ENCODE assay signal across 13 cellular contexts in the genomic region with DNA sequence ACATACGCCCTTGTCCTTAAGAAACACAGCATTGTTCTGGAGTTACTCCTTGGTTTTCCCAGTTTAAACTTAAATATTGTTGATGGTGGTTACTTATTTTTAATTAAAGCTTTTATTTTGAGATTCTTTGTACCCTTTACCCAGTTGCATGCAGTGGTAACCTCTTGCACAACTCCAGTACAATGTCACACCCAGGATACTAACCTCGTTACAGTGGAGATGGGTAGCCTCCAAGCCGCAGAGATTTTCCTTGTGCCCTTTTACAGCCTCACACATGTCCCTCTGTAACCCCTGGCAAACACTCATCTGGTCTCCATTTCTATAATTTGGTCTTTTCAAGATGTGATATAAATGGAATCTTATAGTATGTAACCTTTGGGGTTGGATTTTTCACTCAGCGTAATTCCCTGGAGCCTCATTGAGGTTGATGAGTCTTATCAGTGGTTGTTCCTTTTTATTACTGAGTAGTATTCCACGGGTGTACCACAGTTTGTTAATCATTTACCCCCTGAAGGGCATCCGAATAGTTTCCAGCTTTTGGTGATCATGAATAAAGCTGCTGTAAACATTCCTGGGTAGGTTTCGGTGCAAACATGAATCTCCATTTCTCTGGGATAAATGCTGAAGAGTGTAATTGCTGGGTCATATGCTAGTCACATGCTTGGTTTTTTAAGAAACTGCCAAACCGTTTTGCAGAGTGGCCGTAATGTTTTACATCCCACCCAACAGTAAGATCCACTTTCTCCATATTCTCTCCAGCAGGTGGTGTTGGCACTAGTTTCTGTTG.
DNase-seq lines count a peak whose midpoint lies in the region; ATAC-seq and TF ChIP-seq lines count a peak whose summit lies in the region.
"Had no signal": no experiment of that assay in that cellular context is flagged by ENCODE, and none has a peak within 500 bp of the region (broad histone marks: within the 10 kb centered on the region; RNA-seq: fewer than 3 reads in every experiment).

No MANE protein-coding gene starts in this region.

- H3K9me3 ChIP-seq in liver (ENCODE audit: control insufficient read depth in 4 of 4, low read length in 3 of 4): no peaks in the 10 kb centered on the region
- no peaks in the 10 kb centered on the region for H3K9me3 ChIP-seq in right lobe of liver
- H3K9me3 ChIP-seq in upper lobe of left lung: no peaks in the 10 kb centered on the region
- H3K9me3 ChIP-seq: SK-N-SH had no signal

- TF ChIP-seq CTCF in liver (IDR thresholded peaks at IDR 0.05; ENCODE audit: low read depth, low read length, missing input control) (no peak), right lobe of liver (IDR thresholded peaks at IDR 0.05) (no peak), upper lobe of left lung (IDR thresholded peaks at IDR 0.05) (no peak)

- ATAC-seq in right lobe of liver: no peak
- ATAC-seq in upper lobe of left lung (ENCODE audit: low FRiP score in 2 of 2): peak; percentile 5 to 9
- no peak for ATAC-seq in HG03354 (IDR thresholded peaks at IDR 0.05; ENCODE audit: poor library complexity, severe bottlenecking, unreplicated experiment)
- ATAC-seq: HepG2 had no signal

- H3K27ac Mint-ChIP-seq in activated T-helper 2 cell treated with anti-CD3 and anti-CD28 coated beads, Interferon-gamma antibody, Interleukin-2, Interleukin-4, amounts not matched to agents 10 μg/mL and 5 μg/mL and 100 μg/mL, durations not matched to agents 14 hours and 24 hours and 36 hours: peak overlapping the region; percentile 81
- H3K27ac Mint-ChIP-seq: dendritic cell treated with granulocyte-macrophage colony-stimulating factor and Interleukin-4, amounts not matched to agents 40 ng/mL and 50 ng/mL, for 4 days had no signal

- H3K4me1 ChIP-seq in liver (ENCODE audit: control insufficient read depth in 4 of 4, insufficient read depth in 4 of 4, low read length in 3 of 4) (peaks cover 2 to 21% (median 8%) of the 10 kb centered on the region in 4 donors), right lobe of liver (no peaks in the 10 kb centered on the region), upper lobe of left lung (peaks cover 36 to 61% (median 48%) of the 10 kb centered on the region in 4 donors)

- peaks cover 49% of the 10 kb centered on the region for H3K36me3 Mint-ChIP-seq in activated T-helper 2 cell treated with anti-CD3 and anti-CD28 coated beads, Interferon-gamma antibody, Interleukin-2, Interleukin-4, amounts not matched to agents 10 μg/mL and 5 μg/mL and 100 μg/mL, durations not matched to agents 14 hours and 24 hours and 36 hours (ENCODE audit: low read depth)

- H3K27ac ChIP-seq in liver (ENCODE audit: low read depth in 1 of 2, low read length in 2 of 2): no peak overlapping the region
- H3K27ac ChIP-seq in right lobe of liver: no peak overlapping the region
- peak overlapping the region; percentile 69 to 86 (median 74) for H3K27ac ChIP-seq in upper lobe of left lung

- H3K27me3 ChIP-seq in liver (ENCODE audit: control insufficient read depth in 4 of 4, insufficient read depth in 4 of 4, low read length in 3 of 4) (no peaks in the 10 kb centered on the region), right lobe of liver (no peaks in the 10 kb centered on the region), upper lobe of left lung (no peaks in the 10 kb centered on the region)

- H3K4me1 Mint-ChIP-seq in activated T-helper 2 cell treated with anti-CD3 and anti-CD28 coated beads, Interferon-gamma antibody, Interleukin-2, Interleukin-4, amounts not matched to agents 10 μg/mL and 5 μg/mL and 100 μg/mL, durations not matched to agents 14 hours and 24 hours and 36 hours (ENCODE audit: low read depth): peaks cover 68% of the 10 kb centered on the region

- peaks cover 15% of the 10 kb centered on the region for H3K9me3 Mint-ChIP-seq in activated T-helper 2 cell treated with anti-CD3 and anti-CD28 coated beads, Interferon-gamma antibody, Interleukin-2, Interleukin-4, amounts not matched to agents 10 μg/mL and 5 μg/mL and 100 μg/mL, durations not matched to agents 14 hours and 24 hours and 36 hours

- TF ChIP-seq EP300 in upper lobe of left lung (IDR thresholded peaks at IDR 0.05): no peak

- 54% methylated on average over 9 of the region's 9 CpGs for WGBS in liver
- 77% methylated on average over 9 of the region's 9 CpGs for WGBS in right lobe of liver (ENCODE audit: insufficient coverage, low coverage, low lambda C conversion rate, missing lambda C conversion rate)
- WGBS in upper lobe of left lung, 2 donors: 75 to 76% methylated on average over 9 of the region's 9 CpGs

- no peak for TF ChIP-seq RAD21 in liver (IDR thresholded peaks at IDR 0.05)

- no peaks in the 10 kb centered on the region for H3K27me3 Mint-ChIP-seq in activated T-helper 2 cell treated with anti-CD3 and anti-CD28 coated beads, Interferon-gamma antibody, Interleukin-2, Interleukin-4, amounts not matched to agents 10 μg/mL and 5 μg/mL and 100 μg/mL, durations not matched to agents 14 hours and 24 hours and 36 hours (ENCODE audit: low read depth)
- H3K27me3 Mint-ChIP-seq: dendritic cell treated with granulocyte-macrophage colony-stimulating factor and Interleukin-4, amounts not matched to agents 40 ng/mL and 50 ng/mL, for 4 days had no signal

- DNase-seq in right lobe of liver (no peak), mesenteric fat pad (ENCODE audit: low spot score) (peak; percentile 1), upper lobe of left lung (no peak), NCI-H1417 treated with DMSO at 0.1 percent for 48 hours (lab: John Stamatoyannopoulos, UW) (no peak), midbrain (lab: John Stamatoyannopoulos, UW) (no peak)
- DNase-seq in activated T-helper 2 cell treated with anti-CD3 and anti-CD28 coated beads, Interferon-gamma antibody, Interleukin-2, Interleukin-4, amounts not matched to agents 10 μg/mL and 5 μg/mL and 100 μg/mL, durations not matched to agents 14 hours and 24 hours and 36 hours (ENCODE audit: low spot score): no peak
- DNase-seq: NCI-H1694, nucleus accumbens, SK-N-SH had no signal

- H3K9ac ChIP-seq in liver (ENCODE audit: low read depth in 1 of 2, low read length in 2 of 2): no peak overlapping the region
- H3K9ac ChIP-seq: SK-N-SH had no signal

- intact Hi-C loops in right lobe of liver (cut with DNase I): no loop called here
- intact Hi-C loops in activated T-helper 2 cell treated with anti-CD3 and anti-CD28 coated beads, Interferon-gamma antibody, Interleukin-2, Interleukin-4, amounts not matched to agents 10 μg/mL and 5 μg/mL and 100 μg/mL, durations not matched to agents 14 hours and 24 hours and 36 hours (cut with micrococcal nuclease): no loop called here

- peaks cover 0 to 7% (median 0%) of the 10 kb centered on the region in 4 donors for H3K36me3 ChIP-seq in liver (ENCODE audit: control insufficient read depth in 4 of 4, insufficient read depth in 3 of 4, low read depth in 1 of 4, low read length in 3 of 4)
- no peaks in the 10 kb centered on the region for H3K36me3 ChIP-seq in right lobe of liver
- H3K36me3 ChIP-seq in upper lobe of left lung: no peaks in the 10 kb centered on the region

- H3K4me3 ChIP-seq in liver (ENCODE audit: low read depth in 1 of 3, low read length in 3 of 3): no peak overlapping the region
- H3K4me3 ChIP-seq in right lobe of liver: no peak overlapping the region
- no peak overlapping the region for H3K4me3 ChIP-seq in upper lobe of left lung

- no peak for TF ChIP-seq POLR2A in right lobe of liver (IDR thresholded peaks at IDR 0.05)
- no peak for TF ChIP-seq POLR2A in upper lobe of left lung (IDR thresholded peaks at IDR 0.05)

- no peak overlapping the region for H3K4me3 Mint-ChIP-seq in activated T-helper 2 cell treated with anti-CD3 and anti-CD28 coated beads, Interferon-gamma antibody, Interleukin-2, Interleukin-4, amounts not matched to agents 10 μg/mL and 5 μg/mL and 100 μg/mL, durations not matched to agents 14 hours and 24 hours and 36 hours (ENCODE audit: low read depth)
- H3K4me3 Mint-ChIP-seq: dendritic cell treated with granulocyte-macrophage colony-stimulating factor and Interleukin-4, amounts not matched to agents 40 ng/mL and 50 ng/mL, for 4 days had no signal

TF ChIP-seq in liver, 16 proteins besides CTCF, POLR2A, EP300 and RAD21:
- TF ChIP-seq, protein P1, sequence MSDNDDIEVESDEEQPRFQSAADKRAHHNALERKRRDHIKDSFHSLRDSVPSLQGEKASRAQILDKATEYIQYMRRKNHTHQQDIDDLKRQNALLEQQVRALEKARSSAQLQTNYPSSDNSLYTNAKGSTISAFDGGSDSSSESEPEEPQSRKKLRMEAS (IDR thresholded peaks at IDR 0.05): peak; percentile 31
- TF ChIP-seq RXRA (IDR thresholded peaks at IDR 0.05) (peak in 1 of 2 donors; percentile 51), EGR1 (IDR thresholded peaks at IDR 0.05; ENCODE audit: low read depth in 2 of 2) (no peak), HNF4A (conservative IDR thresholded peaks at IDR 0.05) (peak in 1 of 2 donors; percentile 46)

Comparison
In these comparisons a context has a peak if more than half of its experiments do, and no peak if none do; other contexts are left out.
1. H3K27ac ChIP-seq: peak in upper lobe of left lung (4 of 4); none in liver (0 of 2) and right lobe of liver (0 of 3).
2. ATAC-seq: peak in upper lobe of left lung (2 of 2); none in right lobe of liver (0 of 4) and HG03354 (single experiment).